ENCODE assay signal across 29 cellular contexts in genomic region chr1:209040351-209040750, GRCh38.
DNase-seq lines count a peak whose midpoint lies in the region; ATAC-seq, FAIRE-seq and TF ChIP-seq lines count a peak whose summit lies in the region.
"Had no signal": no experiment of that assay in that cellular context is flagged by ENCODE, and none has a peak within 500 bp of the region (broad histone marks: within the 10 kb centered on the region; RNA-seq: fewer than 3 reads in every experiment).

No MANE protein-coding gene starts in this region.

- H3F3A ChIP-seq in GM23248 (ENCODE audit: insufficient read depth), result peaks cover 33% of the 10 kb centered on the region; the same call in 1 of the 2 replicates

- H3K4me2 ChIP-seq in GM23248 (ENCODE audit: unreplicated experiment), result no peak overlapping the region
- no peak overlapping the region for H3K4me2 ChIP-seq in keratinocyte (ENCODE audit: control insufficient read depth, extremely low read depth, insufficient read depth, low read depth, low read length)

- H3K9ac ChIP-seq in GM23248 (no peak overlapping the region), keratinocyte (ENCODE audit: control insufficient read depth, extremely low read depth, insufficient read depth, low read length) (no peak overlapping the region)

- H2AFZ ChIP-seq in GM23248, result no peak overlapping the region
- no peak overlapping the region for H2AFZ ChIP-seq in keratinocyte (ENCODE audit: control insufficient read depth, low read length)

- ATAC-seq in HG02610 (IDR thresholded peaks at IDR 0.05; ENCODE audit: unreplicated experiment), result no peak
- ATAC-seq: T-helper 17 cell had no signal

- H3K79me2 ChIP-seq in GM23248 (ENCODE audit: insufficient read depth), result no peaks in the 10 kb centered on the region
- no peaks in the 10 kb centered on the region for H3K79me2 ChIP-seq in keratinocyte (ENCODE audit: control insufficient read depth, insufficient read depth, low read length)

- DNase-seq in GM23248, result peak; percentile 40
- peak; percentile 13 for DNase-seq in RKO (ENCODE audit: low spot score)
- DNase-seq in epithelial cell of esophagus (ENCODE audit: low read depth), result peak; percentile 50
- DNase-seq in keratinocyte (ENCODE audit: low read depth, low spot score), result no peak
- no peak for DNase-seq in NCI-H1092 treated with DMSO at 0.1 percent for 48 hours (lab: John Stamatoyannopoulos, UW)
- DNase-seq in NCI-H2171 treated with DMSO at 0.1 percent for 48 hours (lab: John Stamatoyannopoulos, UW), result no peak
- DNase-seq: activated CD4-positive, alpha-beta T cell treated with anti-CD3 and anti-CD28 coated beads for 1 hour; activated CD8-positive, alpha-beta memory T cell treated with anti-CD3 and anti-CD28 coated beads, Interleukin-2, amount 50 U/mL, for 48 hours; activated CD8-positive, alpha-beta T cell treated with anti-CD3 and anti-CD28 coated beads for 36 hours; activated naive CD4-positive, alpha-beta T cell treated with Interleukin-2 at 50 U/mL for 16 hours; BE2C; body of pancreas; DMS 273 treated with DMSO at 0.1 percent for 48 hours; dorsolateral prefrontal cortex; H7; heart left ventricle; islet precursor cell; Kasumi-1; left ventricle myocardium superior; naive B cell; NCI-H1694; NCI-H2171; NCI-H510A; stomach; T-helper 17 cell had no signal

- no peaks in the 10 kb centered on the region for H3K9me3 ChIP-seq in GM23248 (ENCODE audit: low read depth)
- H3K9me3 ChIP-seq in keratinocyte (ENCODE audit: control insufficient read depth, low read depth, low read length), result no peaks in the 10 kb centered on the region
- H3K9me3 ChIP-seq: BE2C, body of pancreas, heart left ventricle, right atrium auricular region, stomach had no signal

- H3K4me3 ChIP-seq in GM23248, result no peak overlapping the region
- no peak overlapping the region for H3K4me3 ChIP-seq in epithelial cell of esophagus (ENCODE audit: low read length)
- H3K4me3 ChIP-seq in keratinocyte (ENCODE audit: control insufficient read depth in 2 of 3, extremely low read depth in 1 of 3, insufficient read depth in 2 of 3, low read depth in 1 of 3, low read length in 3 of 3), result no peak overlapping the region
- H3K4me3 ChIP-seq: body of pancreas, dorsolateral prefrontal cortex, heart left ventricle, right atrium auricular region, stomach had no signal

- H3K27ac ChIP-seq in GM23248 (no peak overlapping the region), keratinocyte (ENCODE audit: control insufficient read depth, insufficient read depth, low read length) (peak overlapping the region; percentile 96)
- H3K27ac ChIP-seq: body of pancreas, dorsolateral prefrontal cortex, heart left ventricle, right atrium auricular region, stomach had no signal

- H4K20me1 ChIP-seq in GM23248 (ENCODE audit: insufficient read depth) (no peaks in the 10 kb centered on the region), keratinocyte (ENCODE audit: control insufficient read depth, extremely low read depth, insufficient read depth, low read length) (no peaks in the 10 kb centered on the region)

- FAIRE-seq in keratinocyte (lab: Jason Lieb, UNC), result peak; percentile 93
- FAIRE-seq: GM12891, small intestine had no signal

- dilution Hi-C loops in keratinocyte (cut with MboI; ENCODE audit: extremely low pct_ligation_motif_present, low sequenced_read_pairs), result no loop called here

- no peaks in the 10 kb centered on the region for H3K27me3 ChIP-seq in GM23248 (replicated peaks; ENCODE audit: insufficient read depth)
- no peaks in the 10 kb centered on the region for H3K27me3 ChIP-seq in keratinocyte (ENCODE audit: control insufficient read depth, extremely low read depth, insufficient read depth, low read length)
- H3K27me3 ChIP-seq: BE2C, body of pancreas, right atrium auricular region, stomach had no signal

- H3K9me1 ChIP-seq in keratinocyte (ENCODE audit: control insufficient read depth, extremely low read depth, insufficient read depth, low read length), result no peaks in the 10 kb centered on the region

- H3K9me2 ChIP-seq in GM23248 (ENCODE audit: insufficient read depth), result no peaks in the 10 kb centered on the region

- H3K36me3 ChIP-seq in GM23248 (ENCODE audit: low read depth) (no peaks in the 10 kb centered on the region), keratinocyte (ENCODE audit: control insufficient read depth in 2 of 2, extremely low read depth in 1 of 2, insufficient read depth in 2 of 2, low read length in 2 of 2) (no peaks in the 10 kb centered on the region)
- H3K36me3 ChIP-seq: BE2C, heart left ventricle, right atrium auricular region, stomach had no signal

- TF ChIP-seq CTCF in epithelial cell of esophagus (IDR thresholded peaks at IDR 0.05; ENCODE audit: insufficient read depth, low read depth, low read length, missing control alignments), result no peak
- no peak for TF ChIP-seq CTCF in keratinocyte (optimal IDR thresholded peaks at IDR 0.05 in 1 of 3, IDR thresholded peaks at IDR 0.05 in 1 of 3, conservative IDR thresholded peaks at IDR 0.05 in 1 of 3; ENCODE audit: extremely low read depth in 1 of 3, insufficient read depth in 2 of 3, low read length in 3 of 3)

- H3K4me1 ChIP-seq in GM23248 (ENCODE audit: insufficient read depth) (peaks cover 24% of the 10 kb centered on the region), keratinocyte (ENCODE audit: control insufficient read depth, extremely low read depth, insufficient read depth, low read length) (peaks cover 44% of the 10 kb centered on the region)
- H3K4me1 ChIP-seq: right atrium auricular region, stomach had no signal

- WGBS in GM23248 (ENCODE audit: low coverage in 1 of 2, low lambda C conversion rate in 2 of 2, missing lambda C conversion rate in 2 of 2), 2 experiments, result 8 to 12% methylated on average over 3 of the region's 3 CpGs

- in situ Hi-C loops in GM23248 (cut with MboI), result no loop called here

Comparison
In these comparisons a context has a peak if more than half of its experiments do, and no peak if none do; other contexts are left out.
1. DNase-seq: peak in GM23248 (single experiment), RKO (single experiment) and epithelial cell of esophagus (single experiment); none in keratinocyte (single experiment), NCI-H1092 treated with DMSO at 0.1 percent for 48 hours (single experiment) and NCI-H2171 treated with DMSO at 0.1 percent for 48 hours (single experiment).